ENCODE assay signal across 20 cellular contexts in genomic region chr12:1705774-1706173, GRCh38.
"Had no signal": no experiment of that assay in that cellular context is flagged by ENCODE, and none has a peak within 500 bp of the region (broad histone marks: within the 10 kb centered on the region; RNA-seq: fewer than 3 reads in every experiment).

No MANE protein-coding gene starts in this region.

- H3K27ac ChIP-seq: left lung, prostate gland, tibial nerve, uterus had no signal

- H3K4me3 ChIP-seq: left lung, lung, prostate gland, spleen, tibial nerve, uterus had no signal

- DNase-seq: activated CD4-positive, alpha-beta T cell treated with anti-CD3 and anti-CD28 coated beads, Interleukin-2, amount 10 ng/mL, durations not matched to agents 24 days and 14 days; activated CD8-positive, alpha-beta memory T cell treated with anti-CD3 and anti-CD28 coated beads, Interleukin-2, amount 10 ng/mL, durations not matched to agents 7 days and 5 days; activated CD8-positive, alpha-beta T cell treated with anti-CD3 and anti-CD28 coated beads for 36 hours; activated effector memory CD4-positive, alpha-beta T cell treated with anti-CD3 and anti-CD28 coated beads, Interleukin-2, amount 50 U/mL, for 16 hours; activated naive CD4-positive, alpha-beta T cell treated with anti-CD3 and anti-CD28 coated beads, Interleukin-2, amount 10 ng/mL, durations not matched to agents 7 days and 5 days; activated T-cell treated with anti-CD3 and anti-CD28 coated beads for 4 hours; aorta; hippocampal formation; kidney glomerular epithelial cell; left lung; naive thymus-derived CD8-positive, alpha-beta T cell; spleen; stimulated activated CD4-positive, alpha-beta T cell treated with anti-CD3 and anti-CD28 coated beads, Interleukin-4, amount 100 ng/mL, for 4 hours; stimulated activated naive CD8-positive, alpha-beta T cell treated with anti-CD3 and anti-CD28 coated beads, Interleukin-15, Interleukin-2, amounts not matched to agents 100 U/mL and 50 U/mL, for 24 hours; substantia nigra; uterus had no signal

- ATAC-seq: activated CD8-positive, alpha-beta memory T cell treated with anti-CD3 and anti-CD28 coated beads, Interleukin-2, amount 10 ng/mL, durations not matched to agents 7 days and 5 days; activated CD8-positive, alpha-beta T cell treated with anti-CD3 and anti-CD28 coated beads for 36 hours; left lung; naive thymus-derived CD8-positive, alpha-beta T cell; stimulated activated naive CD8-positive, alpha-beta T cell treated with anti-CD3 and anti-CD28 coated beads, Interleukin-15, Interleukin-2, amounts not matched to agents 100 U/mL and 50 U/mL, for 24 hours had no signal

- H3K27me3 ChIP-seq: left lung, spleen, tibial nerve, uterus had no signal

- FAIRE-seq: frontal cortex had no signal

- H3K4me1 ChIP-seq: prostate gland, uterus had no signal

- H3K9me3 ChIP-seq: left lung, prostate gland, spleen, tibial nerve, uterus had no signal

- H3K36me3 ChIP-seq: left lung, prostate gland, spleen, tibial nerve, uterus had no signal
